ENCODE assay signal across 9 cellular contexts in the genomic region with DNA sequence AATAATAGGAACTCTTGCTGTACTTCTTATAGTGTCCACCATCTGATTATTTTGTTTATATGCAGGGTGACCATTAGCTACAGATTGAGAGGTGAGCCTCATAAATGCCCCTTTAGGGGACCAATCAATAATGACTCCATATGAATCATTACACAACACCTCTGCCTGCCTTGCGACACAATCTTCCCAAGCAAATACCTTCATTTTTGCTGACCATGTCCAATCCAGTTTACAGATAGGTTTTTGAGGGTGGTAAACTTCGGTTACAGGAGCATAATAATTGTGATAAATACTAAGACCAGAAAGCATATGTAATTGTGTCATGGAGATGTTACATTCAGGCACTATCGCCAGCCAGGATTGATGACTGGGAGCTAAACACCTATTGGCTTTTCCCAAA.
"Had no signal": no experiment of that assay in that cellular context is flagged by ENCODE, and none has a peak within 500 bp of the region (broad histone marks: within the 10 kb centered on the region; RNA-seq: fewer than 3 reads in every experiment).

No MANE protein-coding gene starts in this region.

- H3K4me3 ChIP-seq: GM23338 had no signal

- H3K9ac ChIP-seq: KMS-11 had no signal

- H2AFZ ChIP-seq: GM23338 had no signal

- DNase-seq: H9, HCEC 1CT, Karpas-422, KBM-7 had no signal

- ATAC-seq: GM23338 had no signal

- H3K27ac ChIP-seq: HL-60, KMS-11 had no signal

- FAIRE-seq: H1, H54 had no signal

- H3K4me2 ChIP-seq: GM23338, KMS-11 had no signal
